In the genomic region with DNA sequence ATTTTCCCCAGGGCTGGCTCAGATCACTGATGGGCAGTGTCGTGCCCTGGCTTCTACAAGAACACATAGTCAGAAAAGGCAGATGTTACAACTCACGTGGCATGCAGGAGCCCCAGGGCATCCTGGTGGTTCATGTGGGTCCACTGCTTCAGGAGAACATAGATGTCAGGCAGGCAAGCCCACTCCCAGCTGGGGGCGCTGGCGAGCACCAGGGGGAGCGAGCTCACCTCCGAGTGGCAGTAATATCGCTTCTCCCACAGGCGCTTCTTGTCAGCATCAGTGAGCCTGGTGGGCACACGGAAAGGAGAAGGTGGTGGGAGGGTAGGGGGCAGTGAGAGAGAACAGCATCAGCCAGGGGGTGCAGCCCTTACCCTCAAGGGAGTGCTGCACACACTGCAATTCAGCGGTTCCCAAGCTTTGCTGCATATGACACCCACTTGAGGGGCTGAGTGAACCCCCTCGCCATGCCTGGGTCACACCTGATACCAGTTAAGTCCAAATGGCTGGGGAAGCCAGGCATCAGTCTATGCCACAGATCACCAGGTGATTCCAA, we compare ENCODE assay signal across 2 cellular contexts.
TF ChIP-seq lines count a peak whose summit lies in the region.

No MANE protein-coding gene starts in this region.

TF ChIP-seq in SK-N-SH, 30 proteins besides CTCF, POLR2A, EP300 and RAD21:
- TF ChIP-seq USF1 (IDR thresholded peaks at IDR 0.05; ENCODE audit: borderline replicate concordance, low read depth) (no peak), SMC3 (IDR thresholded peaks at IDR 0.05; ENCODE audit: low read depth, low read length) (peak; percentile 34; the same call in 1 of the 2 replicates)
TF ChIP-seq in SK-N-SH: peak in this region for 1.

TF ChIP-seq in GM12878, 131 proteins besides CTCF, POLR2A, EP300 and RAD21:
- TF ChIP-seq NBN (IDR thresholded peaks at IDR 0.05) (0 out of 2 replicates have a peak, but pooled peaks have one; percentile 2), CHD2 (IDR thresholded peaks at IDR 0.05; ENCODE audit: borderline replicate concordance, low read depth, low read length) (0 out of 2 replicates have a peak, but pooled peaks have one; percentile 17), ESRRA (IDR thresholded peaks at IDR 0.05; ENCODE audit: low read length) (no peak), POLR2AphosphoS2 (IDR thresholded peaks at IDR 0.05; ENCODE audit: low read depth, low read length) (no peak), ZZZ3 (IDR thresholded peaks at IDR 0.05; ENCODE audit: control insufficient read depth, insufficient read length, low read depth) (no peak), SMC3 (IDR thresholded peaks at IDR 0.05; ENCODE audit: borderline replicate concordance, low read length) (peak; percentile 62; the same call in 1 of the 2 replicates), NFYA (IDR thresholded peaks at IDR 0.05; ENCODE audit: borderline replicate concordance, low read depth, low read length) (no peak), SMARCA5 (IDR thresholded peaks at IDR 0.05) (peak; percentile 21; the same call in 1 of the 2 replicates), BHLHE40 (IDR thresholded peaks at IDR 0.05; ENCODE audit: borderline replicate concordance in 1 of 2, low read depth in 2 of 2, low read length in 1 of 2) (peak; percentile 16 to 46; a peak in 1 of 4 replicates)
- TF ChIP-seq, protein P1, sequence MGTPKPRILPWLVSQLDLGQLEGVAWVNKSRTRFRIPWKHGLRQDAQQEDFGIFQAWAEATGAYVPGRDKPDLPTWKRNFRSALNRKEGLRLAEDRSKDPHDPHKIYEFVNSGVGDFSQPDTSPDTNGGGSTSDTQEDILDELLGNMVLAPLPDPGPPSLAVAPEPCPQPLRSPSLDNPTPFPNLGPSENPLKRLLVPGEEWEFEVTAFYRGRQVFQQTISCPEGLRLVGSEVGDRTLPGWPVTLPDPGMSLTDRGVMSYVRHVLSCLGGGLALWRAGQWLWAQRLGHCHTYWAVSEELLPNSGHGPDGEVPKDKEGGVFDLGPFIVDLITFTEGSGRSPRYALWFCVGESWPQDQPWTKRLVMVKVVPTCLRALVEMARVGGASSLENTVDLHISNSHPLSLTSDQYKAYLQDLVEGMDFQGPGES (IDR thresholded peaks at IDR 0.05) = no peak
